Comparison of ENCODE assay signal across 5 cellular contexts in the genomic region with DNA sequence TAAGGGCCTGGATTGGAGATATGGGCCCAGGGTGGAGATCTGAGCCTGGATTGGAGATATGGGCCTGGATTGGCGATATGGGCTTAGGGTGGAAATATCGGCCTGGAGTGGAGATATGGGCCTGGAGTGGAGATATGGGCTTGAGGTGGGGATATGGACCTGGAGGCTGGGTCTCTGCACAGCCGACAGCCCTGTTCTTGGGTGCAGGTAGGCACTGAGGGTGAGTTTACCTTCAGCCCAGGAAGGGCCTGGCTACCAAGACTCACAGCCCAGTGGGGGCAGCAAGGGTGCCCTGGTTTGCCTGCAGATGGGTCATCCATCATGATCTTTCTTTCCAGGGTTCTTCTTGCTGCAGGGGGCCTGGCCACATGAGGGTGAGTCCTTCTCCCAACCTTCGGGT. TPM values are rescaled to one million over a fixed set of nuclear protein-coding genes. Genes with fewer than 3 reads are reported as not detected.
"Had no signal": no experiment of that assay in that cellular context is flagged by ENCODE, and none has a peak within 500 bp of the region (broad histone marks: within the 10 kb centered on the region; RNA-seq: fewer than 3 reads in every experiment).

No MANE protein-coding gene starts in this region.

RNA-seq across cellular contexts. Expression of gene KIR2DL1, which starts 0.9 kb away (rescaled TPM):
- total RNA-seq: M059J, PC-3, Peyer's patch, Right ventricle myocardium superior, SK-MEL-5 had no signal

RNA-seq across cellular contexts. Expression of gene KIR2DL3, which starts 32.2 kb away (rescaled TPM):
- total RNA-seq: M059J, PC-3, Peyer's patch, Right ventricle myocardium superior, SK-MEL-5 had no signal

RNA-seq across cellular contexts. Expression of gene KIR2DL4, which starts 32.9 kb away (rescaled TPM):
- total RNA-seq: M059J, PC-3, Right ventricle myocardium superior, SK-MEL-5 had no signal

RNA-seq across cellular contexts. Expression of gene KIR3DL1, which starts 45.8 kb away (rescaled TPM):
- total RNA-seq: M059J, PC-3, Peyer's patch, Right ventricle myocardium superior, SK-MEL-5 had no signal

RNA-seq across cellular contexts. Expression of gene KIR3DL3, which starts 46.3 kb away (rescaled TPM):
- total RNA-seq: M059J, PC-3, Peyer's patch, Right ventricle myocardium superior, SK-MEL-5 had no signal
